Comparison of ENCODE assay signal across 17 cellular contexts in genomic region chr20:32382102-32382950, GRCh38. TPM values are rescaled to one million over a fixed set of nuclear protein-coding genes. Genes with fewer than 3 reads are reported as not detected.
DNase-seq lines count a peak whose midpoint lies in the region; ATAC-seq, FAIRE-seq and TF ChIP-seq lines count a peak whose summit lies in the region.
"Had no signal": no experiment of that assay in that cellular context is flagged by ENCODE, and none has a peak within 500 bp of the region (broad histone marks: within the 10 kb centered on the region; RNA-seq: fewer than 3 reads in every experiment).

No MANE protein-coding gene starts in this region.

- TF ChIP-seq POLR2A in HepG2 (IDR thresholded peaks at IDR 0.05; ENCODE audit: insufficient read depth in 1 of 2, low read depth in 2 of 2, low read length in 2 of 2): no peak
- TF ChIP-seq POLR2A in right lobe of liver (IDR thresholded peaks at IDR 0.05): no peak

- peaks cover 24% of the 10 kb centered on the region for H3K36me3 Mint-ChIP-seq in mesothelial cell of epicardium
- H3K36me3 Mint-ChIP-seq in stimulated activated effector memory CD8-positive, alpha-beta T cell treated with anti-CD3 and anti-CD28 coated beads, Interleukin-12 subunit alpha, Interleukin-12 subunit beta, amount 100 ng/mL, for 72 hours: peaks cover 95% of the 10 kb centered on the region
- peaks cover 28% of the 10 kb centered on the region for H3K36me3 Mint-ChIP-seq in activated naive CD8-positive, alpha-beta T cell treated with anti-CD3 and anti-CD28 coated beads for 36 hours

- H3K4me1 ChIP-seq in HepG2 (ENCODE audit: insufficient read depth, low read length) (peaks cover 60% of the 10 kb centered on the region), right lobe of liver (peaks cover 0 to 21% (median 2%) of the 10 kb centered on the region in 4 donors)

- H3K27me3 Mint-ChIP-seq in mesothelial cell of epicardium (ENCODE audit: low read depth): no peaks in the 10 kb centered on the region
- H3K27me3 Mint-ChIP-seq in activated naive CD8-positive, alpha-beta T cell treated with anti-CD3 and anti-CD28 coated beads for 36 hours: no peaks in the 10 kb centered on the region

- no peak overlapping the region for H3K9ac ChIP-seq in HepG2 (ENCODE audit: insufficient read depth, low read depth, low read length)

- no peak overlapping the region for H3K4me3 Mint-ChIP-seq in mesothelial cell of epicardium
- no peak overlapping the region for H3K4me3 Mint-ChIP-seq in stimulated activated effector memory CD8-positive, alpha-beta T cell treated with anti-CD3 and anti-CD28 coated beads, Interleukin-12 subunit alpha, Interleukin-12 subunit beta, amount 100 ng/mL, for 72 hours
- H3K4me3 Mint-ChIP-seq in activated naive CD8-positive, alpha-beta T cell treated with anti-CD3 and anti-CD28 coated beads for 36 hours: no peak overlapping the region
- H3K4me3 Mint-ChIP-seq: H9 had no signal

- in situ Hi-C loops in HepG2 (cut with HindIII; ENCODE audit: extremely low pct_ligation_motif_present, low pct_unique_long_range_greater_than_20kb): no loop called here

- DNase-seq in HepG2 (ENCODE audit: low spot score) (no peak), right lobe of liver (no peak), WERI-Rb-1 (peak; percentile 16), mesothelial cell of epicardium (ENCODE audit: low spot score in 2 of 2, unreplicated experiment in 2 of 2) (no peak)
- no peak for DNase-seq in stimulated activated effector memory CD8-positive, alpha-beta T cell treated with anti-CD3 and anti-CD28 coated beads, Interleukin-12 subunit alpha, Interleukin-12 subunit beta, amount 100 ng/mL, for 72 hours (ENCODE audit: low spot score in 2 of 2)
- no peak for DNase-seq in activated CD8-positive, alpha-beta memory T cell treated with anti-CD3 and anti-CD28 coated beads, Interleukin-2, amount 50 U/mL, for 48 hours
- no peak for DNase-seq in activated naive CD8-positive, alpha-beta T cell treated with anti-CD3 and anti-CD28 coated beads for 36 hours
- DNase-seq: DMS153, GF-D8, H9, MM.1S, NCI-H1105, NCI-H226, PC-9, SIG-M5 had no signal

- TF ChIP-seq EP300 in HepG2 (IDR thresholded peaks at IDR 0.05; ENCODE audit: low read depth in 2 of 2, low read length in 2 of 2) (no peak), HepG2 (CRISPR knock-in tag; IDR thresholded peaks at IDR 0.05; ENCODE audit: borderline replicate concordance) (no peak)

- POLR2A ChIA-PET in HepG2 (lab: Yijun Ruan, JAX): interaction anchor here (0.7 kb wide), 1 partner anchor 16 kb away, joined by 3 read pairs; no protein-coding TSS in a partner anchor

- peaks cover 13% of the 10 kb centered on the region for H3K4me1 Mint-ChIP-seq in mesothelial cell of epicardium
- peaks cover 38% of the 10 kb centered on the region for H3K4me1 Mint-ChIP-seq in stimulated activated effector memory CD8-positive, alpha-beta T cell treated with anti-CD3 and anti-CD28 coated beads, Interleukin-12 subunit alpha, Interleukin-12 subunit beta, amount 100 ng/mL, for 72 hours
- H3K4me1 Mint-ChIP-seq in activated naive CD8-positive, alpha-beta T cell treated with anti-CD3 and anti-CD28 coated beads for 36 hours: peaks cover 38% of the 10 kb centered on the region
- H3K4me1 Mint-ChIP-seq: H9 had no signal

- H3K27ac Mint-ChIP-seq in mesothelial cell of epicardium: peak overlapping the region; percentile 12
- H3K27ac Mint-ChIP-seq in stimulated activated effector memory CD8-positive, alpha-beta T cell treated with anti-CD3 and anti-CD28 coated beads, Interleukin-12 subunit alpha, Interleukin-12 subunit beta, amount 100 ng/mL, for 72 hours: no peak overlapping the region
- no peak overlapping the region for H3K27ac Mint-ChIP-seq in activated naive CD8-positive, alpha-beta T cell treated with anti-CD3 and anti-CD28 coated beads for 36 hours
- H3K27ac Mint-ChIP-seq: H9 had no signal

- peaks cover 77% of the 10 kb centered on the region for H3K79me2 ChIP-seq in HepG2 (ENCODE audit: insufficient read depth, low read length)

- H3K36me3 ChIP-seq in HepG2 (replicated peaks in 1 of 2; ENCODE audit: control insufficient read depth in 1 of 2, insufficient read depth in 2 of 2, low read length in 2 of 2) (peaks cover 9 to 53% of the 10 kb centered on the region in 2 experiments), right lobe of liver (peaks cover 0 to 3% (median 0%) of the 10 kb centered on the region in 4 donors), WERI-Rb-1 (peaks cover 11% of the 10 kb centered on the region)

- H3K27me3 ChIP-seq in HepG2 (ENCODE audit: control insufficient read depth in 1 of 2, insufficient read depth in 2 of 2, low read length in 2 of 2) (no peaks in the 10 kb centered on the region), right lobe of liver (no peaks in the 10 kb centered on the region), WERI-Rb-1 (ENCODE audit: insufficient read depth, low read depth, severe bottlenecking) (no peaks in the 10 kb centered on the region)

- no peak overlapping the region for H3K4me3 ChIP-seq in HepG2 (replicated peaks in 1 of 3; ENCODE audit: insufficient read depth in 1 of 3, low read depth in 2 of 3, low read length in 3 of 3)
- no peak overlapping the region for H3K4me3 ChIP-seq in right lobe of liver
- H3K4me3 ChIP-seq in WERI-Rb-1 (ENCODE audit: low read depth, low read length): no peak overlapping the region
- H3K4me3 ChIP-seq: PC-9 had no signal

- TF ChIP-seq CTCF in HepG2 (CRISPR knock-in tag; IDR thresholded peaks at IDR 0.05) (no peak), right lobe of liver (IDR thresholded peaks at IDR 0.05) (no peak), WERI-Rb-1 (IDR thresholded peaks at IDR 0.05; ENCODE audit: low read depth, low read length) (no peak), mesothelial cell of epicardium (IDR thresholded peaks at IDR 0.05; ENCODE audit: unreplicated experiment) (no peak)

- CTCF ChIA-PET in HepG2 (lab: Yijun Ruan, JAX; ENCODE audit: low intra/inter-chr PET ratio, low total read pairs): no interaction called here

- no peaks in the 10 kb centered on the region for H3K9me3 Mint-ChIP-seq in mesothelial cell of epicardium
- no peaks in the 10 kb centered on the region for H3K9me3 Mint-ChIP-seq in stimulated activated effector memory CD8-positive, alpha-beta T cell treated with anti-CD3 and anti-CD28 coated beads, Interleukin-12 subunit alpha, Interleukin-12 subunit beta, amount 100 ng/mL, for 72 hours
- H3K9me3 Mint-ChIP-seq in activated naive CD8-positive, alpha-beta T cell treated with anti-CD3 and anti-CD28 coated beads for 36 hours: no peaks in the 10 kb centered on the region
- H3K9me3 Mint-ChIP-seq: H9 had no signal

- WGBS in HepG2 (ENCODE audit: low lambda C conversion rate): 85% methylated on average over 11 of the region's 11 CpGs
- WGBS in right lobe of liver (ENCODE audit: insufficient coverage, low coverage, low lambda C conversion rate, missing lambda C conversion rate): 83% methylated on average over 11 of the region's 11 CpGs

- ATAC-seq in HepG2: no peak
- no peak for ATAC-seq in right lobe of liver
- no peak for ATAC-seq in stimulated activated effector memory CD8-positive, alpha-beta T cell treated with anti-CD3 and anti-CD28 coated beads, Interleukin-12 subunit alpha, Interleukin-12 subunit beta, amount 100 ng/mL, for 72 hours

- H3K9me3 ChIP-seq in HepG2 (ENCODE audit: low read length) (no peaks in the 10 kb centered on the region), right lobe of liver (no peaks in the 10 kb centered on the region), WERI-Rb-1 (ENCODE audit: severe bottlenecking) (no peaks in the 10 kb centered on the region)

- no TSS peak for BruUV-seq in HepG2 (replicated peaks; lab: Mats Ljungman, UMichigan)

- H4K20me1 ChIP-seq in HepG2 (ENCODE audit: insufficient read depth, low read length): peaks cover 48% of the 10 kb centered on the region

- H3K27ac ChIP-seq in HepG2 (ENCODE audit: extremely low read length, insufficient read depth, low read length) (no peak overlapping the region), right lobe of liver (no peak overlapping the region), WERI-Rb-1 (no peak overlapping the region)
- H3K27ac ChIP-seq: PC-9, RWPE1 had no signal

- TF ChIP-seq RAD21 in HepG2 (CRISPR knock-in tag; IDR thresholded peaks at IDR 0.05): no peak

- no peak overlapping the region for H3K4me2 ChIP-seq in HepG2 (ENCODE audit: low read depth, low read length)
- H3K4me2 ChIP-seq: PC-9 had no signal

- no peak for FAIRE-seq in HepG2 (lab: Jason Lieb, UNC)
- FAIRE-seq: HTR-8/SVneo had no signal

- intact Hi-C loops in HepG2 (cut with micrococcal nuclease; ENCODE audit: unreplicated experiment) (loop anchor here (5.0 kb wide), 1 partner anchor 100 kb away; no protein-coding TSS in a partner anchor), right lobe of liver (cut with DNase I) (no loop called here)

- no peak overlapping the region for H2AFZ ChIP-seq in HepG2 (ENCODE audit: low read length)
- H2AFZ ChIP-seq: PC-9 had no signal

TF ChIP-seq in HepG2, 621 proteins besides CTCF, POLR2A, EP300 and RAD21 (continues in another document):
- TF ChIP-seq PHF21A (CRISPR knock-in tag; IDR thresholded peaks at IDR 0.05): peak; percentile 23; the same call in 1 of the 2 replicates

RNA-seq across cellular contexts. Expression of gene ASXL1, which starts 24.2 kb away (rescaled TPM):
- total RNA-seq in HepG2 (2016; rRNA removed; fragmentation: Illumina TruSeq; extraction: Trizol) (47.3 and 62.1 TPM in 2 replicates), right lobe of liver (10 to 100 TPM; 18.9 to 41.8 (median 26.0) TPM), mesothelial cell of epicardium (173 to 182 TPM (median 173 TPM) in 3 replicates)
- 105 and 126 TPM in 2 replicates for total RNA-seq in HepG2 (2016; cell fraction: cytosol; rRNA removed; fragmentation: Illumina TruSeq; extraction: Trizol; ENCODE audit: low read depth)
- total RNA-seq in HepG2 (2016; cell fraction: insoluble cytoplasmic fraction; rRNA removed; fragmentation: Illumina TruSeq; extraction: Trizol): 44.0 and 55.9 TPM in 2 replicates
- total RNA-seq in HepG2 (2016; cell fraction: membrane; rRNA removed; fragmentation: Illumina TruSeq; extraction: Trizol): 30.9 and 35.4 TPM in 2 replicates
- 122 and 129 TPM in 2 replicates for total RNA-seq in HepG2 (2016; cell fraction: nucleus; rRNA removed; fragmentation: Illumina TruSeq; extraction: Trizol)
- polyA plus RNA-seq in HepG2 (2011; rRNA removed): 74.8 and 87.6 TPM in 2 replicates
- polyA plus RNA-seq in HepG2 (2011; cell fraction: cytosol; rRNA removed): 40.1 and 42.6 TPM in 2 replicates
- 375 and 376 TPM in 2 replicates for polyA plus RNA-seq in HepG2 (2011; cell fraction: nucleus; rRNA removed)
- polyA plus RNA-seq in HepG2 (2012): 81.3 and 96.1 TPM in 2 replicates
- 26.1 and 28.4 TPM in 2 replicates for polyA plus RNA-seq in HepG2 (2016; cell fraction: cytosol; fragmentation: Illumina TruSeq; extraction: Trizol; ENCODE audit: low read depth)
- 37.0 and 39.4 TPM in 2 replicates for polyA plus RNA-seq in HepG2 (2016; cell fraction: insoluble cytoplasmic fraction; fragmentation: Illumina TruSeq; extraction: Trizol; ENCODE audit: low read depth)
- 24.4 and 25.2 TPM in 2 replicates for polyA plus RNA-seq in HepG2 (2016; cell fraction: membrane; fragmentation: Illumina TruSeq; extraction: Trizol; ENCODE audit: low read depth)
- 241 and 272 TPM in 2 replicates for polyA plus RNA-seq in HepG2 (2016; cell fraction: nucleus; fragmentation: Illumina TruSeq; extraction: Trizol; ENCODE audit: insufficient read depth, low read depth)
- 94.1 and 144 TPM in 2 replicates for polyA minus RNA-seq in HepG2 (2011; rRNA and poly(A)+ RNA removed; ENCODE audit: low replicate concordance)
- polyA minus RNA-seq in HepG2 (2011; cell fraction: cytosol; rRNA and poly(A)+ RNA removed): 66.7 and 75.3 TPM in 2 replicates
- polyA minus RNA-seq in HepG2 (2011; cell fraction: nucleus; rRNA and poly(A)+ RNA removed): 263 and 294 TPM in 2 replicates
- total RNA-seq in activated naive CD8-positive, alpha-beta T cell treated with anti-CD3 and anti-CD28 coated beads for 36 hours: 100 to 1,000 TPM in 1 of 2 experiments, 10 to 100 TPM in 1; 97.5 to 100 TPM
